Comparison of ENCODE assay signal across 8 cellular contexts in the genomic region with DNA sequence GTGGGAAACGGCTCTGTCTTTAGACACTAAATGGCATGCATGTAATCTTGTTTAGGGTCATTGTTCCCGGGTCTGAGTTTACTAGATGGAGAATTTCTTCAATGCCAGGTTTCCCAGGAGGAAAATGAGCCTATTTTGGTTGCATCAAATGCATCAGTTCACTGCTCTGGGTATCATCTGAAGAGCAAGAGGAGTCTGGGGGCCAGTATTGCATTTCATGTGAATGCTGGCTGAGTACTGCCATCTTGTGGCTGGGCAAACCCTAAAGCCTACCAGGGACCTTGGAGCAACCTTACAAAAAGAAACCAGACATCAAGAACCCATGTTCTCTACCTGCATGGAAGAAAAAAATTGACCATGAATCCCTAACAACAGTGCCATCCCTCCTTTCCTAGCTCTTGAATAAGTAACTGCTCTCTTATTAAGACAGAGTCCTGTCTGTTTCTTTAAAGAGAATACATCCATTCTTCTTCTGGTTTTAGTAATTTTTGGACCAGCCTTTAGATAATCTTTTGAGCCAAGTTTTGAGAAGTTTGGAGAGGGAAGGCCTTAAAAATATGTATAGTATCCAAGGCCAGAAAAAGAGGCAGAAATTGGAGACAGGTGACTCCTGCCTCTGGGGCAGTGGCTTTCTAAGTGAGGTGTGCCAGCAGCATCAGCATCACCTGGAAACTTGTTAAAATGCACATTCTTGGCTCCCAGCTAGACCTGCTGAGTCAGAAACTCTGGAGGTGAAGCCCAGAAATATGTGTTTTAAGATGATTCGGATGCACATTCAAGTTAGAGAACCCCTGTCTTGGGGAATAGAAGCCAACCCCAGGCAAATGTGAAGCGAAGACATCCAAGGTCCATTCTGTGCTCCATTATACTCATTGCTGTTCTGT.
DNase-seq lines count a peak whose midpoint lies in the region; ATAC-seq and TF ChIP-seq lines count a peak whose summit lies in the region.

No MANE protein-coding gene starts in this region.

- no peaks in the 10 kb centered on the region for H3K36me3 ChIP-seq in BLaER1 treated with 17β-estradiol and CSF1 and Interleukin-3, amounts not matched to agents 10 nM and 100 nM
- no peaks in the 10 kb centered on the region for H3K36me3 ChIP-seq in effector memory CD4-positive, alpha-beta T cell (ENCODE audit: control insufficient read depth, insufficient read depth, low read length)
- H3K36me3 ChIP-seq in naive thymus-derived CD4-positive, alpha-beta T cell (ENCODE audit: control insufficient read depth in 2 of 3, insufficient read depth in 3 of 3, low read length in 3 of 3): no peaks in the 10 kb centered on the region
- no peaks in the 10 kb centered on the region for H3K36me3 ChIP-seq in stomach

- H3K18ac ChIP-seq in H9 (ENCODE audit: insufficient read length, low read depth, low read length): no peak overlapping the region

- no peak overlapping the region for H4K91ac ChIP-seq in H9 (ENCODE audit: insufficient read length, low read depth, low read length)

- POLR2A ChIA-PET in activated CD4-positive, alpha-beta memory T cell treated with anti-CD3 and anti-CD28 coated beads for 36 hours (lab: Charles Lee): no interaction called here
- POLR2A ChIA-PET in naive thymus-derived CD4-positive, alpha-beta T cell (lab: Charles Lee): interaction anchor here (1.1 to 7.2 kb wide), 3 partner anchors 51 to 246 kb away, joined by 3 to 86 read pairs (median 5); no protein-coding TSS in a partner anchor

- peaks cover 0 to 11% of the 10 kb centered on the region in 2 experiments; a peak in 2 of 4 replicates for H3K4me1 Mint-ChIP-seq in H9
- H3K4me1 Mint-ChIP-seq in activated CD4-positive, alpha-beta memory T cell treated with anti-CD3 and anti-CD28 coated beads for 36 hours (ENCODE audit: low read depth): peaks cover 87% of the 10 kb centered on the region
- H3K4me1 Mint-ChIP-seq in naive thymus-derived CD4-positive, alpha-beta T cell: peaks cover 32 to 84% (median 65%) of the 10 kb centered on the region in 7 donors

- H2BK12ac ChIP-seq in H9 (ENCODE audit: insufficient read length, low read depth, low read length): no peak overlapping the region

- peaks cover 53 to 94% (median 85%) of the 10 kb centered on the region in 10 experiments for H3K4me1 ChIP-seq in BLaER1 treated with 17β-estradiol and CSF1 and Interleukin-3, amounts not matched to agents 10 nM and 100 nM
- H3K4me1 ChIP-seq in H9 (ENCODE audit: insufficient read depth, low read length): no peaks in the 10 kb centered on the region
- H3K4me1 ChIP-seq in effector memory CD4-positive, alpha-beta T cell (ENCODE audit: control insufficient read depth, insufficient read depth, low read length, poor library complexity, severe bottlenecking): peaks cover 27% of the 10 kb centered on the region
- peaks cover 20 to 34% of the 10 kb centered on the region in 2 donors for H3K4me1 ChIP-seq in naive thymus-derived CD4-positive, alpha-beta T cell (ENCODE audit: control insufficient read depth in 2 of 2, insufficient read depth in 2 of 2, low read length in 2 of 2)
- peaks cover 0 to 7% (median 0%) of the 10 kb centered on the region in 4 donors for H3K4me1 ChIP-seq in stomach

- no peak overlapping the region for H2AK5ac ChIP-seq in H9 (ENCODE audit: insufficient read length, low read length)

- H3K79me2 ChIP-seq in H9 (ENCODE audit: insufficient read depth, low read length): no peaks in the 10 kb centered on the region

- no peaks in the 10 kb centered on the region for H3K79me1 ChIP-seq in H9 (ENCODE audit: insufficient read depth, low read depth, low read length, poor library complexity, severe bottlenecking)

- no peak for TF ChIP-seq POLR2A in stomach (IDR thresholded peaks at IDR 0.05)

- peak overlapping the region; percentile 46 to 82 (median 71); a peak in 21 of 22 replicates for H3K4me2 ChIP-seq in BLaER1 treated with 17β-estradiol and CSF1 and Interleukin-3, amounts not matched to agents 10 nM and 100 nM
- H3K4me2 ChIP-seq in H9 (ENCODE audit: insufficient read depth, insufficient read length, low read length): no peak overlapping the region

- peak; percentile 57 for DNase-seq in H9
- peak; percentile 46 to 86 for DNase-seq in NCI-H524 (lab: John Stamatoyannopoulos, UW)
- DNase-seq in activated CD4-positive, alpha-beta memory T cell treated with anti-CD3 and anti-CD28 coated beads for 36 hours: peak; percentile 88
- DNase-seq in effector memory CD4-positive, alpha-beta T cell: peak; percentile 37 to 58 (median 57)
- peak; percentile 44 to 81 (median 75) for DNase-seq in naive thymus-derived CD4-positive, alpha-beta T cell
- peak; percentile 59 for DNase-seq in stomach

- no peak overlapping the region for H3K4me3 Mint-ChIP-seq in H9
- no peak overlapping the region for H3K4me3 Mint-ChIP-seq in activated CD4-positive, alpha-beta memory T cell treated with anti-CD3 and anti-CD28 coated beads for 36 hours
- peak overlapping the region in 1 of 10 donors; percentile 12 for H3K4me3 Mint-ChIP-seq in naive thymus-derived CD4-positive, alpha-beta T cell

- peak; percentile 69 for ATAC-seq in naive thymus-derived CD4-positive, alpha-beta T cell
- no peak for ATAC-seq in GM19455 (IDR thresholded peaks at IDR 0.05; ENCODE audit: unreplicated experiment)

- no peak overlapping the region for H3K23ac ChIP-seq in H9 (ENCODE audit: insufficient read length, low read depth, low read length)

- no peaks in the 10 kb centered on the region for H4K20me1 ChIP-seq in BLaER1 treated with 17β-estradiol and CSF1 and Interleukin-3, amounts not matched to agents 10 nM and 100 nM
- no peaks in the 10 kb centered on the region for H4K20me1 ChIP-seq in H9 (ENCODE audit: control insufficient read depth, insufficient read depth, insufficient read length)

- H2BK5ac ChIP-seq in H9 (ENCODE audit: insufficient read length, low read length): no peak overlapping the region

- H3K9me3 Mint-ChIP-seq in H9: no peaks in the 10 kb centered on the region; a peak in 1 of 5 replicates
- no peaks in the 10 kb centered on the region for H3K9me3 Mint-ChIP-seq in activated CD4-positive, alpha-beta memory T cell treated with anti-CD3 and anti-CD28 coated beads for 36 hours
- H3K9me3 Mint-ChIP-seq in naive thymus-derived CD4-positive, alpha-beta T cell: peaks cover 0 to 5% (median 0%) of the 10 kb centered on the region in 11 donors

- H3K4ac ChIP-seq in H9 (ENCODE audit: low read depth, low read length): no peak overlapping the region

- CTCF ChIA-PET in activated CD4-positive, alpha-beta memory T cell treated with anti-CD3 and anti-CD28 coated beads for 36 hours (lab: Charles Lee): interaction anchor here (0.6 to 4.2 kb wide), 13 partner anchors 21 to 468 kb away, joined by 3 to 48 read pairs (median 5); partner anchors contain the start of gene CXCR4
- CTCF ChIA-PET in naive thymus-derived CD4-positive, alpha-beta T cell (lab: Charles Lee): interaction anchor here (0.5 to 11.5 kb wide), 5 partner anchors 243 to 471 kb away, joined by 3 to 270 read pairs (median 5); no protein-coding TSS in a partner anchor

- intact Hi-C loops in activated CD4-positive, alpha-beta memory T cell treated with anti-CD3 and anti-CD28 coated beads for 36 hours (cut with micrococcal nuclease): loop anchor here (1.0 kb wide), 2 partner anchors 323 to 463 kb away; no protein-coding TSS in a partner anchor
- intact Hi-C loops in naive thymus-derived CD4-positive, alpha-beta T cell (cut with micrococcal nuclease): loop anchor here (1.0 to 5.0 kb wide), 12 partner anchors 52 to 1462 kb away; partner anchors contain the start of genes CCNT2 (in 1 of the 2) and DARS1 (in 1 of the 2)
- intact Hi-C loops in stomach (cut with DNase I; ENCODE audit: low total_unique reads): no loop called here

- no peak overlapping the region for H3K14ac ChIP-seq in H9 (ENCODE audit: insufficient read depth, low read length)

- peaks cover 3% of the 10 kb centered on the region for H3K27me3 Mint-ChIP-seq in H9 (ENCODE audit: low read depth)
- no peaks in the 10 kb centered on the region for H3K27me3 Mint-ChIP-seq in activated CD4-positive, alpha-beta memory T cell treated with anti-CD3 and anti-CD28 coated beads for 36 hours
- no peaks in the 10 kb centered on the region for H3K27me3 Mint-ChIP-seq in naive thymus-derived CD4-positive, alpha-beta T cell

- H3K4me3 ChIP-seq in BLaER1 treated with 17β-estradiol and CSF1 and Interleukin-3, amounts not matched to agents 10 nM and 100 nM: no peak overlapping the region
- H3K4me3 ChIP-seq in effector memory CD4-positive, alpha-beta T cell (ENCODE audit: insufficient read depth, low read depth, low read length, poor library complexity, severe bottlenecking): no peak overlapping the region
- H3K4me3 ChIP-seq in naive thymus-derived CD4-positive, alpha-beta T cell (ENCODE audit: low read length): no peak overlapping the region
- H3K4me3 ChIP-seq in stomach: no peak overlapping the region

- H4K8ac ChIP-seq in H9 (replicated peaks; ENCODE audit: insufficient read length, low read depth, low read length): no peak overlapping the region

- H3K23me2 ChIP-seq in H9 (ENCODE audit: insufficient read length, low read depth, low read length, poor library complexity, severe bottlenecking): no peaks in the 10 kb centered on the region

- H3K27ac ChIP-seq in BLaER1 treated with 17β-estradiol and CSF1 and Interleukin-3, amounts not matched to agents 10 nM and 100 nM: peak overlapping the region in 7 of 11 experiments; percentile 55 to 95 (median 64); a peak in 14 of 22 replicates
- H3K27ac ChIP-seq in H9 (ENCODE audit: insufficient read length, low read depth, low read length) (no peak overlapping the region), stomach (no peak overlapping the region)
- no peak overlapping the region for H3K27ac ChIP-seq in effector memory CD4-positive, alpha-beta T cell (ENCODE audit: insufficient read depth, low read length, poor library complexity, severe bottlenecking)
- H3K27ac ChIP-seq in naive thymus-derived CD4-positive, alpha-beta T cell (ENCODE audit: low read depth, low read length): no peak overlapping the region

- H3K27ac Mint-ChIP-seq in H9: no peak overlapping the region
- peak overlapping the region; percentile 44 for H3K27ac Mint-ChIP-seq in activated CD4-positive, alpha-beta memory T cell treated with anti-CD3 and anti-CD28 coated beads for 36 hours
- H3K27ac Mint-ChIP-seq in naive thymus-derived CD4-positive, alpha-beta T cell: peak overlapping the region in 6 of 9 donors; percentile 48 to 93 (median 82)

- no peak overlapping the region for H3T11ph ChIP-seq in H9 (ENCODE audit: low read length)

- H2BK120ac ChIP-seq in H9 (ENCODE audit: low read depth, low read length, poor library complexity, severe bottlenecking): no peak overlapping the region

- no peaks in the 10 kb centered on the region for H3K27me3 ChIP-seq in BLaER1 treated with 17β-estradiol and CSF1 and Interleukin-3, amounts not matched to agents 10 nM and 100 nM
- H3K27me3 ChIP-seq in H9 (ENCODE audit: insufficient read depth, low read length) (no peaks in the 10 kb centered on the region), stomach (no peaks in the 10 kb centered on the region)
- H3K27me3 ChIP-seq in effector memory CD4-positive, alpha-beta T cell (replicated peaks; ENCODE audit: control insufficient read depth, insufficient read depth, low read length, poor library complexity, severe bottlenecking): no peaks in the 10 kb centered on the region
- no peaks in the 10 kb centered on the region for H3K27me3 ChIP-seq in naive thymus-derived CD4-positive, alpha-beta T cell (ENCODE audit: control insufficient read depth in 2 of 2, insufficient read depth in 2 of 2, low read length in 2 of 2)

- H3K9me3 ChIP-seq in BLaER1 treated with 17β-estradiol and CSF1 and Interleukin-3, amounts not matched to agents 10 nM and 100 nM (replicated peaks in 1 of 11): peaks cover 0 to 6% (median 0%) of the 10 kb centered on the region in 11 experiments; a peak in 2 of 22 replicates
- H3K9me3 ChIP-seq in H9 (ENCODE audit: control insufficient read depth, low read depth, low read length): no peaks in the 10 kb centered on the region
- no peaks in the 10 kb centered on the region for H3K9me3 ChIP-seq in effector memory CD4-positive, alpha-beta T cell (ENCODE audit: control insufficient read depth, low read length)
- H3K9me3 ChIP-seq in naive thymus-derived CD4-positive, alpha-beta T cell (ENCODE audit: control insufficient read depth in 2 of 3, low read length in 3 of 3): no peaks in the 10 kb centered on the region
- no peaks in the 10 kb centered on the region for H3K9me3 ChIP-seq in stomach

- H3K9ac ChIP-seq in BLaER1 treated with 17β-estradiol and CSF1 and Interleukin-3, amounts not matched to agents 10 nM and 100 nM: peak overlapping the region in 5 of 11 experiments; percentile 14 to 45 (median 33); a peak in 5 of 22 replicates
- no peak overlapping the region for H3K9ac ChIP-seq in H9 (ENCODE audit: extremely low read depth, insufficient read length, low read length)

- H2AFZ ChIP-seq in H9 (ENCODE audit: low read length): no peak overlapping the region

- no peaks in the 10 kb centered on the region for H3K36me3 Mint-ChIP-seq in H9 (ENCODE audit: insufficient read depth in 1 of 3, low read depth in 3 of 3)
- H3K36me3 Mint-ChIP-seq in activated CD4-positive, alpha-beta memory T cell treated with anti-CD3 and anti-CD28 coated beads for 36 hours: no peaks in the 10 kb centered on the region
- peaks cover 0 to 15% (median 0%) of the 10 kb centered on the region in 5 donors for H3K36me3 Mint-ChIP-seq in naive thymus-derived CD4-positive, alpha-beta T cell

- no peak for TF ChIP-seq EP300 in stomach (IDR thresholded peaks at IDR 0.05)

- no CpG with 5 or more reads among the region's 4 CpGs for WGBS in H9 (ENCODE audit: extremely low coverage, insufficient read length, low lambda C conversion rate)
- WGBS in stomach, 5 donors: 50 to 57% (median 55%) methylated on average over 4 of the region's 4 CpGs

- TF ChIP-seq CTCF in H9 (conservative IDR thresholded peaks at IDR 0.05) (peak; percentile 91), stomach (IDR thresholded peaks at IDR 0.05) (peak in 5 of 7 experiments; percentile 34 to 75 (median 53))

- H2BK20ac ChIP-seq in H9 (ENCODE audit: low read depth, low read length, poor library complexity, severe bottlenecking): no peak overlapping the region

- no peak overlapping the region for H2BK15ac ChIP-seq in H9 (ENCODE audit: low read depth, low read length)

- H4K5ac ChIP-seq in H9 (ENCODE audit: insufficient read length, low read depth, low read length): no peak overlapping the region

- H3K56ac ChIP-seq in H9 (ENCODE audit: insufficient read length, low read depth, low read length): no peak overlapping the region

Comparison
In these comparisons a context has a peak if more than half of its experiments do, and no peak if none do; other contexts are left out.
1. H3K27ac ChIP-seq: peak in BLaER1 treated with 17β-estradiol and CSF1 and Interleukin-3, amounts not matched to agents 10 nM and 100 nM (7 of 11); none in H9 (single experiment), effector memory CD4-positive, alpha-beta T cell (single experiment), naive thymus-derived CD4-positive, alpha-beta T cell (single experiment) and stomach (0 of 5).
2. H3K27ac Mint-ChIP-seq: peak in activated CD4-positive, alpha-beta memory T cell treated with anti-CD3 and anti-CD28 coated beads for 36 hours (single experiment) and naive thymus-derived CD4-positive, alpha-beta T cell (6 of 9); none in H9 (0 of 3).
3. Peak in every context shown above with its lines, with median percentiles within 50 percentile points of each other: DNase-seq.